In the genomic region with DNA sequence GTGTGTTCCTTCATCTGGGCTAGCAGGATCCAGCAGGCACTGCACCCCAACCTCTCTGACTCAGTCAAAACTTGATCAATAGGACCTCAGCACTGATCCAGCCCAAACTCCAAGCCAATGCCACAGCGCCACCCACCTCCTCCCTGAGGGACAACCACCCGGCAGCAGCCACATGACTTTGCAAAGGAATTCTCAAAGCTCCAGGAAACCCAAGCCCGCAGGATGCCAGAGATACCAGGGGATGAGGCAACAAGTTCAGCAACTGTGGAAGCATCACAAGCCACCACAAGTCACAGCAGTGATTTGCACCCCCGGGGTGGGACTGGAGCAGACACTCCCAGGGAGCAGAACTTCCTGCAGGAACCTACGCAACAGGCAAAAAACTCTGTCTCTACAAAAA, we compare ENCODE assay signal across 1 cellular context.
TF ChIP-seq lines count a peak whose summit lies in the region.

No MANE protein-coding gene starts in this region.

TF ChIP-seq in GM23338, 12 proteins besides CTCF, POLR2A, EP300 and RAD21:
- TF ChIP-seq, protein P1, sequence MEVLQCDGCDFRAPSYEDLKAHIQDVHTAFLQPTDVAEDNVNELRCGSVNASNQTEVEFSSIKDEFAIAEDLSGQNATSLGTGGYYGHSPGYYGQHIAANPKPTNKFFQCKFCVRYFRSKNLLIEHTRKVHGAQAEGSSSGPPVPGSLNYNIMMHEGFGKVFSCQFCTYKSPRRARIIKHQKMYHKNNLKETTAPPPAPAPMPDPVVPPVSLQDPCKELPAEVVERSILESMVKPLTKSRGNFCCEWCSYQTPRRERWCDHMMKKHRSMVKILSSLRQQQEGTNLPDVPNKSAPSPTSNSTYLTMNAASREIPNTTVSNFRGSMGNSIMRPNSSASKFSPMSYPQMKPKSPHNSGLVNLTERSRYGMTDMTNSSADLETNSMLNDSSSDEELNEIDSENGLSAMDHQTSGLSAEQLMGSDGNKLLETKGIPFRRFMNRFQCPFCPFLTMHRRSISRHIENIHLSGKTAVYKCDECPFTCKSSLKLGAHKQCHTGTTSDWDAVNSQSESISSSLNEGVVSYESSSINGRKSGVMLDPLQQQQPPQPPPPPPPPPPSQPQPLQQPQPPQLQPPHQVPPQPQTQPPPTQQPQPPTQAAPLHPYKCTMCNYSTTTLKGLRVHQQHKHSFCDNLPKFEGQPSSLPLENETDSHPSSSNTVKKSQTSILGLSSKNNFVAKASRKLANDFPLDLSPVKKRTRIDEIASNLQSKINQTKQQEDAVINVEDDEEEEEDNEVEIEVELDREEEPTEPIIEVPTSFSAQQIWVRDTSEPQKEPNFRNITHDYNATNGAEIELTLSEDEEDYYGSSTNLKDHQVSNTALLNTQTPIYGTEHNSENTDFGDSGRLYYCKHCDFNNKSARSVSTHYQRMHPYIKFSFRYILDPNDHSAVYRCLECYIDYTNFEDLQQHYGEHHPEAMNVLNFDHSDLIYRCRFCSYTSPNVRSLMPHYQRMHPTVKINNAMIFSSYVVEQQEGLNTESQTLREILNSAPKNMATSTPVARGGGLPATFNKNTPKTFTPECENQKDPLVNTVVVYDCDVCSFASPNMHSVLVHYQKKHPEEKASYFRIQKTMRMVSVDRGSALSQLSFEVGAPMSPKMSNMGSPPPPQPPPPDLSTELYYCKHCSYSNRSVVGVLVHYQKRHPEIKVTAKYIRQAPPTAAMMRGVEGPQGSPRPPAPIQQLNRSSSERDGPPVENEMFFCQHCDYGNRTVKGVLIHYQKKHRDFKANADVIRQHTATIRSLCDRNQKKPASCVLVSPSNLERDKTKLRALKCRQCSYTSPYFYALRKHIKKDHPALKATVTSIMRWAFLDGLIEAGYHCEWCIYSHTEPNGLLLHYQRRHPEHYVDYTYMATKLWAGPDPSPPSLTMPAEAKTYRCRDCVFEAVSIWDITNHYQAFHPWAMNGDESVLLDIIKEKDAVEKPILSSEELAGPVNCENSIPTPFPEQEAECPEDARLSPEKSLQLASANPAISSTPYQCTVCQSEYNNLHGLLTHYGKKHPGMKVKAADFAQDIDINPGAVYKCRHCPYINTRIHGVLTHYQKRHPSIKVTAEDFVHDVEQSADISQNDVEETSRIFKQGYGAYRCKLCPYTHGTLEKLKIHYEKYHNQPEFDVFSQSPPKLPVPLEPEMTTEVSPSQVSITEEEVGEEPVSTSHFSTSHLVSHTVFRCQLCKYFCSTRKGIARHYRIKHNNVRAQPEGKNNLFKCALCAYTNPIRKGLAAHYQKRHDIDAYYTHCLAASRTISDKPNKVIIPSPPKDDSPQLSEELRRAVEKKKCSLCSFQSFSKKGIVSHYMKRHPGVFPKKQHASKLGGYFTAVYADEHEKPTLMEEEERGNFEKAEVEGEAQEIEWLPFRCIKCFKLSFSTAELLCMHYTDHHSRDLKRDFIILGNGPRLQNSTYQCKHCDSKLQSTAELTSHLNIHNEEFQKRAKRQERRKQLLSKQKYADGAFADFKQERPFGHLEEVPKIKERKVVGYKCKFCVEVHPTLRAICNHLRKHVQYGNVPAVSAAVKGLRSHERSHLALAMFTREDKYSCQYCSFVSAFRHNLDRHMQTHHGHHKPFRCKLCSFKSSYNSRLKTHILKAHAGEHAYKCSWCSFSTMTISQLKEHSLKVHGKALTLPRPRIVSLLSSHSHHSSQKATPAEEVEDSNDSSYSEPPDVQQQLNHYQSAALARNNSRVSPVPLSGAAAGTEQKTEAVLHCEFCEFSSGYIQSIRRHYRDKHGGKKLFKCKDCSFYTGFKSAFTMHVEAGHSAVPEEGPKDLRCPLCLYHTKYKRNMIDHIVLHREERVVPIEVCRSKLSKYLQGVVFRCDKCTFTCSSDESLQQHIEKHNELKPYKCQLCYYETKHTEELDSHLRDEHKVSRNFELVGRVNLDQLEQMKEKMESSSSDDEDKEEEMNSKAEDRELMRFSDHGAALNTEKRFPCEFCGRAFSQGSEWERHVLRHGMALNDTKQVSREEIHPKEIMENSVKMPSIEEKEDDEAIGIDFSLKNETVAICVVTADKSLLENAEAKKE (CRISPR knock-in tag; IDR thresholded peaks at IDR 0.05), result peak; percentile 66; the same call in 1 of the 2 replicates
- TF ChIP-seq, protein P2, sequence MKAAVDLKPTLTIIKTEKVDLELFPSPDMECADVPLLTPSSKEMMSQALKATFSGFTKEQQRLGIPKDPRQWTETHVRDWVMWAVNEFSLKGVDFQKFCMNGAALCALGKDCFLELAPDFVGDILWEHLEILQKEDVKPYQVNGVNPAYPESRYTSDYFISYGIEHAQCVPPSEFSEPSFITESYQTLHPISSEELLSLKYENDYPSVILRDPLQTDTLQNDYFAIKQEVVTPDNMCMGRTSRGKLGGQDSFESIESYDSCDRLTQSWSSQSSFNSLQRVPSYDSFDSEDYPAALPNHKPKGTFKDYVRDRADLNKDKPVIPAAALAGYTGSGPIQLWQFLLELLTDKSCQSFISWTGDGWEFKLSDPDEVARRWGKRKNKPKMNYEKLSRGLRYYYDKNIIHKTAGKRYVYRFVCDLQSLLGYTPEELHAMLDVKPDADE (IDR thresholded peaks at IDR 0.05), result no peak
